Comparison of ENCODE assay signal across 20 cellular contexts in genomic region chr5:1547655-1548054, GRCh38.
"Had no signal": no experiment of that assay in that cellular context is flagged by ENCODE, and none has a peak within 500 bp of the region (broad histone marks: within the 10 kb centered on the region; RNA-seq: fewer than 3 reads in every experiment).

No MANE protein-coding gene starts in this region.

- ATAC-seq: gastroesophageal sphincter; mucosa of descending colon; naive thymus-derived CD8-positive, alpha-beta T cell; sciatic nerve; stimulated activated naive B cell treated with anti-CD40 and anti-IgM and Interleukin-4, amounts not matched to agents 10 μg/mL and 1 μg/mL and 100 μg/mL, for 72 hours; stimulated activated naive CD8-positive, alpha-beta T cell treated with anti-CD3 and anti-CD28 coated beads, Interleukin-15, amount 100 ng/mL, for 72 hours had no signal

- H3K4me1 ChIP-seq: uterus had no signal

- FAIRE-seq: keratinocyte had no signal

- H3K27me3 Mint-ChIP-seq: stimulated activated naive CD8-positive, alpha-beta T cell treated with anti-CD3 and anti-CD28 coated beads, Interleukin-15, amount 100 ng/mL, for 72 hours had no signal

- H3K4me3 ChIP-seq: esophagus squamous epithelium, gastroesophageal sphincter, left ventricle myocardium inferior, mucosa of descending colon, psoas muscle, thoracic aorta, transverse colon, uterus had no signal

- H3K4me1 Mint-ChIP-seq: stimulated activated naive CD8-positive, alpha-beta T cell treated with anti-CD3 and anti-CD28 coated beads, Interleukin-15, amount 100 ng/mL, for 72 hours had no signal

- H3K27ac ChIP-seq: esophagus squamous epithelium, gastroesophageal sphincter, left ventricle myocardium inferior, neutrophil, psoas muscle, thoracic aorta, transverse colon, uterus had no signal

- H3K36me3 ChIP-seq: esophagus squamous epithelium, gastroesophageal sphincter, left ventricle myocardium inferior, neutrophil, thoracic aorta, transverse colon, uterus had no signal

- DNase-seq: effector memory CD4-positive, alpha-beta T cell; esophagus squamous epithelium; glutamatergic neuron; immature natural killer cell; mucosa of descending colon; naive thymus-derived CD8-positive, alpha-beta T cell; retina; stimulated activated CD4-positive, alpha-beta T cell treated with anti-CD3 and anti-CD28 coated beads, Interleukin-2, amount 100 ng/mL, for 24 hours; stimulated activated CD4-positive, alpha-beta T cell treated with anti-CD3 and anti-CD28 coated beads, Interleukin-4, amount 100 ng/mL, for 4 hours; stimulated activated naive B cell treated with anti-CD40 and anti-IgM and Interleukin-4, amounts not matched to agents 10 μg/mL and 1 μg/mL and 100 μg/mL, for 72 hours; stimulated activated naive CD8-positive, alpha-beta T cell treated with anti-CD3 and anti-CD28 coated beads, Interleukin-15, amount 100 ng/mL, for 72 hours; transverse colon had no signal

- H3K27ac Mint-ChIP-seq: immature natural killer cell; stimulated activated naive B cell treated with anti-CD40 and anti-IgM and Interleukin-4, amounts not matched to agents 10 μg/mL and 1 μg/mL and 100 μg/mL, for 72 hours; stimulated activated naive CD8-positive, alpha-beta T cell treated with anti-CD3 and anti-CD28 coated beads, Interleukin-15, amount 100 ng/mL, for 72 hours had no signal

- H3K9me3 Mint-ChIP-seq: immature natural killer cell; naive thymus-derived CD8-positive, alpha-beta T cell; stimulated activated naive CD8-positive, alpha-beta T cell treated with anti-CD3 and anti-CD28 coated beads, Interleukin-15, amount 100 ng/mL, for 72 hours had no signal

- H3K36me3 Mint-ChIP-seq: immature natural killer cell had no signal

- H3K27me3 ChIP-seq: transverse colon, uterus had no signal

- H3K4me3 Mint-ChIP-seq: immature natural killer cell; naive thymus-derived CD8-positive, alpha-beta T cell; stimulated activated naive B cell treated with anti-CD40 and anti-IgM and Interleukin-4, amounts not matched to agents 10 μg/mL and 1 μg/mL and 100 μg/mL, for 72 hours; stimulated activated naive CD8-positive, alpha-beta T cell treated with anti-CD3 and anti-CD28 coated beads, Interleukin-15, amount 100 ng/mL, for 72 hours had no signal

- H3K9me3 ChIP-seq: esophagus squamous epithelium, gastroesophageal sphincter, left ventricle myocardium inferior, mucosa of descending colon, neutrophil, psoas muscle, thoracic aorta, transverse colon, uterus had no signal
